1 cellular context compared by ENCODE assay signal in the genomic region with DNA sequence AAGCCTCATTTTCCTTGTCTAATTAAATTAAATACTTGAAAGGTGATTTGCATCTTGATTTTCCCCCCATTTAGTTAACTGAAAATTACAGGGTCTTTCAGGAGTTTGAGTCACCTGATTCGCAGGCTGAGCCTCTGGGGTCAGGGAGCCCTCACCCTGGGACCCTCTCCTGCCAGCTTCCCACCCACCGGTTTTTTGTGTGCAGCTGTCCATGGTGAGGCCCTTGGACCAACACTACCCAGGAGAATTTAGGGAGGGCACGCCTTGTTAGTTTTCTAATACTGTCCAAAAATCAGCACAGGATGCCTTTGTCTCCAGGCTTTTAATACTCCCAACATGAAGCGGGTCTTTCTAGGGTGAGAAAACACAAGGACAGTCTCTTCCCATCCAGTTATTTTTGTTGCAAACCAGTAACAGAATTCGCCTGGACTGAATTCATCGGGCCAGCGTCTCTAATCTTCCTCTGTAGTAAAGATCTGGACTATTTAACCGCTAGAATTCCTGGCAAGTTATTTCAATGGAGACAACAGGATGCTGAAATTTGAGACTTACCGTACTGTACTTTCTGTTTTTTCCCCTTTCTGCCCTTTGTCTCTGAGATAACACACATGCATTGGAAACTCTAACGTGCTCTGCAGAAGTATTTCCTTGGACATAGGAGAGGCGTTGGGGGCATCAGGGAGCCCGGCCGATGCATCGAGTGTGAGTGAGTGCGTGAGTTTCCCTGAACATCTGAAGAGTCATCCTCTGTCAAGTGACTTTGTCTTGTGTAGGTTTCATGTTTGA.
TF ChIP-seq lines count a peak whose summit lies in the region.

No MANE protein-coding gene starts in this region.

TF ChIP-seq in GM23338, 12 proteins besides CTCF, POLR2A, EP300 and RAD21 (continued from another document):
- no peak for TF ChIP-seq EZH2phosphoT487 (IDR thresholded peaks at IDR 0.05; ENCODE audit: unreplicated experiment)
- TF ChIP-seq, protein P1, sequence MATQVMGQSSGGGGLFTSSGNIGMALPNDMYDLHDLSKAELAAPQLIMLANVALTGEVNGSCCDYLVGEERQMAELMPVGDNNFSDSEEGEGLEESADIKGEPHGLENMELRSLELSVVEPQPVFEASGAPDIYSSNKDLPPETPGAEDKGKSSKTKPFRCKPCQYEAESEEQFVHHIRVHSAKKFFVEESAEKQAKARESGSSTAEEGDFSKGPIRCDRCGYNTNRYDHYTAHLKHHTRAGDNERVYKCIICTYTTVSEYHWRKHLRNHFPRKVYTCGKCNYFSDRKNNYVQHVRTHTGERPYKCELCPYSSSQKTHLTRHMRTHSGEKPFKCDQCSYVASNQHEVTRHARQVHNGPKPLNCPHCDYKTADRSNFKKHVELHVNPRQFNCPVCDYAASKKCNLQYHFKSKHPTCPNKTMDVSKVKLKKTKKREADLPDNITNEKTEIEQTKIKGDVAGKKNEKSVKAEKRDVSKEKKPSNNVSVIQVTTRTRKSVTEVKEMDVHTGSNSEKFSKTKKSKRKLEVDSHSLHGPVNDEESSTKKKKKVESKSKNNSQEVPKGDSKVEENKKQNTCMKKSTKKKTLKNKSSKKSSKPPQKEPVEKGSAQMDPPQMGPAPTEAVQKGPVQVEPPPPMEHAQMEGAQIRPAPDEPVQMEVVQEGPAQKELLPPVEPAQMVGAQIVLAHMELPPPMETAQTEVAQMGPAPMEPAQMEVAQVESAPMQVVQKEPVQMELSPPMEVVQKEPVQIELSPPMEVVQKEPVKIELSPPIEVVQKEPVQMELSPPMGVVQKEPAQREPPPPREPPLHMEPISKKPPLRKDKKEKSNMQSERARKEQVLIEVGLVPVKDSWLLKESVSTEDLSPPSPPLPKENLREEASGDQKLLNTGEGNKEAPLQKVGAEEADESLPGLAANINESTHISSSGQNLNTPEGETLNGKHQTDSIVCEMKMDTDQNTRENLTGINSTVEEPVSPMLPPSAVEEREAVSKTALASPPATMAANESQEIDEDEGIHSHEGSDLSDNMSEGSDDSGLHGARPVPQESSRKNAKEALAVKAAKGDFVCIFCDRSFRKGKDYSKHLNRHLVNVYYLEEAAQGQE (IDR thresholded peaks at IDR 0.05; ENCODE audit: unreplicated experiment): no peak
